In the genomic region with DNA sequence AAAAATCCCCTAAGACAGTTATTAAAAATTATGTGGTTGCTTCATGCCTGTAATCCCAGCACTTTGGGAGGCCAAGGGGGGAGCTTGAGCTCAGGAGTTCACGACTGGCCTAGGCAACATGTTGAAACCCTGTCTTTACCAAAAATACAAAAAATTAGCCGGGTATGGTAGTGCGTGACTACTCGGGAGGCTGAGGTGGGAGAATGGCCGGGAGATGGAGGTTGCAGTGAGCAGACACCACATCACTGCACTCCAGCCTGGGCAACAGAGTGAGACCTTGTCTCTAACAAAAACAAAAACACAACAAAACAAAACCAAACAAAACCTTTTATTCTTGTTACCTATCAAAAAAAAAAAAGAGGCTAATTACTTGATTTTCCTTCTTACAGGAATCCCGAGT, we compare ENCODE assay signal across 1 cellular context.
TF ChIP-seq lines count a peak whose summit lies in the region.

No MANE protein-coding gene starts in this region.

TF ChIP-seq in endothelial cell of umbilical vein, 7 proteins besides CTCF, POLR2A, EP300 and RAD21:
- TF ChIP-seq FOS (IDR thresholded peaks at IDR 0.05; ENCODE audit: borderline replicate concordance, insufficient read depth, low read length): no peak
- no peak for TF ChIP-seq JUN (IDR thresholded peaks at IDR 0.05; ENCODE audit: borderline replicate concordance, insufficient read depth, insufficient read length, low read depth)
